16 cellular contexts compared by ENCODE assay signal in the genomic region with DNA sequence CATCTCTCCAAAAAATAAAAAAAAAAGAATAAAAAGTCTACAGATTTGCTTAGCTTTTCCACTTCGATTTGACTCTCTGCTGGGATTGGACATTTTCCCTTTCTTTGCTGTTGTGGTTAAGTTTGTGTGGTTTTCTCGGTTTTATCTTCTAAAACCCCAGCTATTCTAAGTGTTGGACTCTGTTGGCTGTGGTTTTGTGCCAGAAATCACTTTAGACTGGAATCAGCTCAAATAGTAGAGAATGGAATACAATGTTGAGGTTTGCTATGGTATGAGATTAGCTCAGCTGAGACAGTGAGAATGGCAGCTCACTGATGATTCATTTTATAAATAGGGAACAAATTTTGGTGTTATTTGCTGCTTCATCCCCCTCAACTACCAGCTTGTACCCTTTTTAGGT.
DNase-seq lines count a peak whose midpoint lies in the region; ATAC-seq lines count a peak whose summit lies in the region.
"Had no signal": no experiment of that assay in that cellular context is flagged by ENCODE, and none has a peak within 500 bp of the region (broad histone marks: within the 10 kb centered on the region; RNA-seq: fewer than 3 reads in every experiment).

No MANE protein-coding gene starts in this region.

- DNase-seq in EH (ENCODE audit: low read depth): peak; percentile 75
- DNase-seq in NCI-H226: peak; percentile 66
- peak; percentile 30 for DNase-seq in dedifferentiated amniotic fluid mesenchymal stem cell (ENCODE audit: extremely low spot score)
- peak; percentile 54 for DNase-seq in renal cortical epithelial cell (ENCODE audit: low read depth)
- no peak for DNase-seq in putamen (ENCODE audit: low spot score)
- no peak for DNase-seq in midbrain (lab: John Stamatoyannopoulos, UW)
- DNase-seq in head of caudate nucleus: no peak
- DNase-seq: activated CD4-positive, alpha-beta memory T cell treated with anti-CD3 and anti-CD28 coated beads, Interleukin-2, amount 10 ng/mL, durations not matched to agents 7 days and 5 days; aorta; esophagus squamous epithelium; KBM-7; NCI-H1694; trophoblast cell had no signal

- intact Hi-C loops in head of caudate nucleus (cut with DNase I): no loop called here

- no peak for ATAC-seq in HG02981 (IDR thresholded peaks at IDR 0.05; ENCODE audit: unreplicated experiment)
- ATAC-seq: activated T-helper 17 cell treated with anti-CD3 and anti-CD28 coated beads, Interleukin-2, amount 50 U/mL, for 72 hours; SK-N-SH treated with all-trans-retinoic acid at 6 μM for 48 hours had no signal

Comparison
In these comparisons a context has a peak if more than half of its experiments do, and no peak if none do; other contexts are left out.
1. DNase-seq: peak in EH (single experiment), NCI-H226 (single experiment), dedifferentiated amniotic fluid mesenchymal stem cell (single experiment) and renal cortical epithelial cell (single experiment); none in putamen (single experiment), midbrain (single experiment) and head of caudate nucleus (0 of 42).